In the genomic region with DNA sequence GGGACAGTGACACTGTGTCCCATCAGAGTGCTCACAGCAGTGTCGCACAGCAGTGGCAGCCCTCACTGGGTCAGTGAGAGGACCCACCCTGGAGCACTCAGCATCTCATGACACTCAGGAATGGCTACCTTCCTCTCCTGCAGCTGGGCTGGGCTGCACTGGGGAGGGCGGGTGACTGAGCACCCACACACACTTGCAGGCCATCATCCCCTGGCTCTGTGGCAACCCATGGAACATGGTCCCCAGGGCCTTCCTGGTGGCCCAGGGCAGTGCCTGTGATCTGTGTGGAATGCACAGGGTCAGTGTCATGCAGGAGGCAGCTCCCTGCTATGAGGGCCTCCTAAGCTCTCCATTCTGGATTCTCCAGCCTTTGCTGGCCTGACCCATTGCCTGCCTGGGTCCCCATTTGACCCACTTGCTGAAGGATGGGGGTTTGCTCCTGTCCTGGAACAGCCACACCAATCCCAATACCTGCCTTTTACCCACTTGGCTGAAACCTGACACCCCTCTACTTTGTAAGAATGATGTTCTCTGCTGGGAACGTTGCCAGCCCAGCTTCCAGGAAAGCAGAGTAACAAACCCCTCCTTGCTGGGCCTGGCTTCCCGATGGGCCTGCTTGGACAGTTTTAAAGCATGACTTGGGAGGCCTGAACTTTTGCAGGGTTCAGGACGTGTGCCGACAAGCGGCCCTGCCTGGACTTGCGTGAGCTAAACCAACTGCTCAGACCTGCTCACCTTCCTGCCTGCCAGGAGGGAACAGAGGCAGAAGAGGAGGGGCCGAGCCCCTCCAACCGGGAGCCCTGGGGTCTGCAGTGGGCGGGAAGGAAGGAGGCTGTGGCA, we compare ENCODE assay signal across 1 cellular context.
TF ChIP-seq lines count a peak whose summit lies in the region.

No MANE protein-coding gene starts in this region.

TF ChIP-seq in SK-N-SH, 30 proteins besides CTCF, POLR2A, EP300 and RAD21 (continued from another document):
- TF ChIP-seq, protein P1, sequence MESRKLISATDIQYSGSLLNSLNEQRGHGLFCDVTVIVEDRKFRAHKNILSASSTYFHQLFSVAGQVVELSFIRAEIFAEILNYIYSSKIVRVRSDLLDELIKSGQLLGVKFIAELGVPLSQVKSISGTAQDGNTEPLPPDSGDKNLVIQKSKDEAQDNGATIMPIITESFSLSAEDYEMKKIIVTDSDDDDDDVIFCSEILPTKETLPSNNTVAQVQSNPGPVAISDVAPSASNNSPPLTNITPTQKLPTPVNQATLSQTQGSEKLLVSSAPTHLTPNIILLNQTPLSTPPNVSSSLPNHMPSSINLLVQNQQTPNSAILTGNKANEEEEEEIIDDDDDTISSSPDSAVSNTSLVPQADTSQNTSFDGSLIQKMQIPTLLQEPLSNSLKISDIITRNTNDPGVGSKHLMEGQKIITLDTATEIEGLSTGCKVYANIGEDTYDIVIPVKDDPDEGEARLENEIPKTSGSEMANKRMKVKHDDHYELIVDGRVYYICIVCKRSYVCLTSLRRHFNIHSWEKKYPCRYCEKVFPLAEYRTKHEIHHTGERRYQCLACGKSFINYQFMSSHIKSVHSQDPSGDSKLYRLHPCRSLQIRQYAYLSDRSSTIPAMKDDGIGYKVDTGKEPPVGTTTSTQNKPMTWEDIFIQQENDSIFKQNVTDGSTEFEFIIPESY (IDR thresholded peaks at IDR 0.05; ENCODE audit: borderline replicate concordance, low read depth), result no peak
- TF ChIP-seq SMC3 (IDR thresholded peaks at IDR 0.05; ENCODE audit: low read depth, low read length) (no peak), EZH2phosphoT487 (IDR thresholded peaks at IDR 0.05; ENCODE audit: borderline replicate concordance, low read depth) (no peak), FOXJ3 (CRISPR knock-in tag; IDR thresholded peaks at IDR 0.05) (no peak), SIN3A (IDR thresholded peaks at IDR 0.05; ENCODE audit: borderline replicate concordance, low read depth, low read length) (no peak), JUND (IDR thresholded peaks at IDR 0.05) (no peak), TEAD4 (IDR thresholded peaks at IDR 0.05; ENCODE audit: borderline replicate concordance, insufficient read depth) (no peak)
